ENCODE assay signal across 8 cellular contexts in the genomic region with DNA sequence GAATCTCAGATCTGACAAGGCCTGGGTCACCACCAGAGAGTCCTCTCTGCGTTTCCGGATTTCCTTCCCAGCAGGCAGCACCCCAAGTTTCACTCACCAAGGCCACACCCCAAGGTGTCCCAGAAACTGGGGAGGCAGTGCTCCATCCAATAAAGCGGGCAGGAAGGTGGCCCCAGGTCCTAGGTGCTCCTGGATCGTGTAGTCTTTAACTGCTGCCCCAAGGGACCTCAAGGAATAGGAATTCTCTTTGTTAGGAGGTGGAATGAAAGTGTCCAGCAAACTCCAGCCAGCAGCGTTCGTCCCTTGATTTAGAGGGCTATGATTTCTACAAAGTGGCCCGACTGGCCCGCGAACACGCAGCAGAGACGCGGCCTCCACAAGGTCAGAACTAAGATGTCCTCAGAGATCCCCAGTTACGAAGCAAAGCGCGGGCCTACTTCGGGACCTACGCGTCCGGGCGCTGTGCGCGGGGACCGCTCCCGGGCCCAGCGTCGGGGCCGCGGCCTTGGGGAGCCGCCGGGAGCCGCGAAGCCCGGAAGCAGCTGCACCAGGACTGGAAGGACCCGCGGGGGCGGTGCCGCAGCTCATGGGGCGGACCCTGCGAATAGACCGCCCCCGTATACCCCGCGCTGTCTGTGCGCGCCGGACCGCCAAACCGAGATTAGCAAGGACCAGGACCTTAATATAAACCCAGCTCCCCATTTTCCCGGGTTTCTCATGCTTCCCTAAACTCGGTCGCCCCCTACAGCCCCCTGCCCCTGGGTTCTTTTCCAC. TPM values are rescaled to one million over a fixed set of nuclear protein-coding genes. Genes with fewer than 3 reads are reported as not detected.
DNase-seq lines count a peak whose midpoint lies in the region; ATAC-seq and TF ChIP-seq lines count a peak whose summit lies in the region.

A gene with protein sequence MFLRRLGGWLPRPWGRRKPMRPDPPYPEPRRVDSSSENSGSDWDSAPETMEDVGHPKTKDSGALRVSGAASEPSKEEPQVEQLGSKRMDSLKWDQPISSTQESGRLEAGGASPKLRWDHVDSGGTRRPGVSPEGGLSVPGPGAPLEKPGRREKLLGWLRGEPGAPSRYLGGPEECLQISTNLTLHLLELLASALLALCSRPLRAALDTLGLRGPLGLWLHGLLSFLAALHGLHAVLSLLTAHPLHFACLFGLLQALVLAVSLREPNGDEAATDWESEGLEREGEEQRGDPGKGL (minus strand): TSS at position 555 of the 774 bp plus-strand sequence. CDS start 831 bp downstream, outside the sequence.

- POLR2A ChIA-PET in naive thymus-derived CD4-positive, alpha-beta T cell (lab: Charles Lee): interaction anchor here (0.6 to 7.1 kb wide), 20 partner anchors 8 to 1617 kb away, joined by 3 to 193 read pairs (median 4); partner anchors contain the start of genes ABHD16A, APOM, BAG6 and DDX39B

- peak within 1 kb of the TSS; percentile 89 to 98 (median 92) for H3K4me3 Mint-ChIP-seq in naive thymus-derived CD4-positive, alpha-beta T cell

- H3K9ac ChIP-seq in fibroblast of lung (ENCODE audit: insufficient read depth, low read length): peak within 1 kb of the TSS; percentile 76

- H4K20me1 ChIP-seq in fibroblast of lung (ENCODE audit: control insufficient read depth, extremely low read depth, insufficient read depth, low read length): no peaks in the 10 kb centered on the region

- H3K27ac Mint-ChIP-seq in naive thymus-derived CD4-positive, alpha-beta T cell: peak within 1 kb of the TSS; percentile 81 to 95 (median 89)

- H3K9me3 ChIP-seq in KOPT-K1 (ENCODE audit: insufficient read depth, low read length, poor library complexity, severe bottlenecking): no peaks in the 10 kb centered on the region
- H3K9me3 ChIP-seq in fibroblast of lung (ENCODE audit: control insufficient read depth, insufficient read depth, low read depth, low read length): no peaks in the 10 kb centered on the region
- no peaks in the 10 kb centered on the region for H3K9me3 ChIP-seq in naive thymus-derived CD4-positive, alpha-beta T cell (ENCODE audit: control insufficient read depth in 2 of 3, low read length in 3 of 3)

- TF ChIP-seq CTCF in fibroblast of lung (conservative IDR thresholded peaks at IDR 0.05 in 1 of 2, IDR thresholded peaks at IDR 0.05 in 1 of 2; ENCODE audit: low read depth in 1 of 2, low read length in 2 of 2): no peak

- peak within 1 kb of the TSS; percentile 5 for H2AFZ ChIP-seq in fibroblast of lung (ENCODE audit: low read length)

- H3K4me3 ChIP-seq in fibroblast of lung (replicated peaks in 1 of 4; ENCODE audit: control extremely low read depth in 1 of 4, insufficient read depth in 1 of 4, low read depth in 3 of 4, low read length in 4 of 4): peak within 1 kb of the TSS; percentile 90 to 99 (median 96)
- peak within 1 kb of the TSS; percentile 79 for H3K4me3 ChIP-seq in naive thymus-derived CD4-positive, alpha-beta T cell (ENCODE audit: low read length)

- peaks cover 6 to 46% (median 20%) of the 10 kb centered on the region in 5 donors for H3K36me3 Mint-ChIP-seq in naive thymus-derived CD4-positive, alpha-beta T cell

- no peaks in the 10 kb centered on the region for H3K27me3 ChIP-seq in fibroblast of lung (ENCODE audit: control insufficient read depth, insufficient read depth, low read length)
- no peaks in the 10 kb centered on the region for H3K27me3 ChIP-seq in naive thymus-derived CD4-positive, alpha-beta T cell (ENCODE audit: control insufficient read depth in 2 of 2, insufficient read depth in 2 of 2, low read length in 2 of 2)

- H3K4me1 ChIP-seq in fibroblast of lung (ENCODE audit: control insufficient read depth, extremely low read depth, insufficient read depth, low read length): peaks cover 22% of the 10 kb centered on the region
- peaks cover 43 to 54% of the 10 kb centered on the region in 2 donors for H3K4me1 ChIP-seq in naive thymus-derived CD4-positive, alpha-beta T cell (ENCODE audit: control insufficient read depth in 2 of 2, insufficient read depth in 2 of 2, low read length in 2 of 2)

- H3K4me1 Mint-ChIP-seq in naive thymus-derived CD4-positive, alpha-beta T cell: peaks cover 60 to 91% (median 80%) of the 10 kb centered on the region in 7 donors

- intact Hi-C loops in naive thymus-derived CD4-positive, alpha-beta T cell (cut with micrococcal nuclease): loop anchor here (1.0 to 10.0 kb wide), 3 partner anchors 8 to 1754 kb away; partner anchors contain the start of genes BAG6 (in 2 of the 2), CUTA (in 1 of the 2), HSD17B8 (in 1 of the 2) and PHF1 (in 1 of the 2)

- peaks cover 41% of the 10 kb centered on the region for H3K79me2 ChIP-seq in fibroblast of lung (ENCODE audit: control insufficient read depth, insufficient read depth, low read length)

- H3K9me3 Mint-ChIP-seq in naive thymus-derived CD4-positive, alpha-beta T cell: peaks cover 0 to 2% (median 0%) of the 10 kb centered on the region in 11 donors

- peak within 1 kb of the TSS; percentile 100 for H3K4me2 ChIP-seq in fibroblast of lung (ENCODE audit: extremely low read depth, insufficient read depth, low read length)

- peak within 1 kb of the TSS; percentile 82 for H3K27ac ChIP-seq in KOPT-K1 (ENCODE audit: low read depth, low read length, poor library complexity, severe bottlenecking)
- peak within 1 kb of the TSS; percentile 87 for H3K27ac ChIP-seq in fibroblast of lung (ENCODE audit: insufficient read depth, low read length)
- peak within 1 kb of the TSS; percentile 88 for H3K27ac ChIP-seq in naive thymus-derived CD4-positive, alpha-beta T cell (ENCODE audit: low read depth, low read length)

- H3K36me3 ChIP-seq in KOPT-K1 (ENCODE audit: insufficient read depth, low read length) (peaks cover 70% of the 10 kb centered on the region), fibroblast of lung (ENCODE audit: control insufficient read depth, insufficient read depth, low read length) (peaks cover 5% of the 10 kb centered on the region)
- H3K36me3 ChIP-seq in naive thymus-derived CD4-positive, alpha-beta T cell (ENCODE audit: control insufficient read depth in 2 of 3, insufficient read depth in 3 of 3, low read length in 3 of 3): peaks cover 0 to 38% (median 6%) of the 10 kb centered on the region in 3 experiments

- CTCF ChIA-PET in naive thymus-derived CD4-positive, alpha-beta T cell (lab: Charles Lee): interaction anchor here (0.9 kb wide), 1 partner anchor 8 kb away, joined by 3 read pairs; the partner anchor contains the start of gene BAG6

- DNase-seq in AML-193 (lab: John Stamatoyannopoulos, UW) (peak; percentile 61 to 67), RKO (ENCODE audit: low spot score) (peak; percentile 91), fibroblast of lung (ENCODE audit: low read depth in 2 of 2) (peak; percentile 78 to 79)
- peak; percentile 51 to 61 for DNase-seq in activated T-helper 1 cell treated with anti-CD3 and anti-CD28 coated beads, Interleukin-2, amount 50 U/mL, for 16 hours (ENCODE audit: low read depth in 1 of 2, low spot score in 1 of 2)
- peak; percentile 49 to 79 (median 63) for DNase-seq in naive thymus-derived CD4-positive, alpha-beta T cell
- DNase-seq in stimulated activated naive CD4-positive, alpha-beta T cell treated with Interleukin-2 at 50 U/mL for 16 hours (lab: John Stamatoyannopoulos, UW): peak; percentile 62

- peak; percentile 38 for ATAC-seq in GM19324 (IDR thresholded peaks at IDR 0.05; ENCODE audit: low FRiP score, unreplicated experiment)
- ATAC-seq in naive thymus-derived CD4-positive, alpha-beta T cell: peak; percentile 72

- H3K27me3 Mint-ChIP-seq in naive thymus-derived CD4-positive, alpha-beta T cell: peaks cover 0 to 2% (median 0%) of the 10 kb centered on the region in 5 donors

RNA-seq across cellular contexts. Expression of the gene that starts here (rescaled TPM):
- total RNA-seq in fibroblast of lung: 20.6 and 26.2 TPM in 2 replicates
- polyA plus RNA-seq in fibroblast of lung: 6.6 and 7.9 TPM in 2 replicates
- 12.4 and 14.4 TPM in 2 replicates for polyA plus RNA-seq in fibroblast of lung (2012)
- 9.5 and 10.7 TPM in 2 replicates for polyA minus RNA-seq in fibroblast of lung (ENCODE audit: low replicate concordance)
- 10 to 100 TPM; 14.0 to 32.8 (median 23.2) TPM for total RNA-seq in naive thymus-derived CD4-positive, alpha-beta T cell
- 10 to 100 TPM; 22.3 to 33.7 TPM for polyA plus RNA-seq in naive thymus-derived CD4-positive, alpha-beta T cell

Comparison
In these comparisons a context has a peak if more than half of its experiments do, and no peak if none do; other contexts are left out.
1. Peak in every context shown above with its lines: DNase-seq, ATAC-seq, H3K4me3 ChIP-seq and H3K27ac ChIP-seq.